ENCODE assay signal across 17 cellular contexts in the genomic region with DNA sequence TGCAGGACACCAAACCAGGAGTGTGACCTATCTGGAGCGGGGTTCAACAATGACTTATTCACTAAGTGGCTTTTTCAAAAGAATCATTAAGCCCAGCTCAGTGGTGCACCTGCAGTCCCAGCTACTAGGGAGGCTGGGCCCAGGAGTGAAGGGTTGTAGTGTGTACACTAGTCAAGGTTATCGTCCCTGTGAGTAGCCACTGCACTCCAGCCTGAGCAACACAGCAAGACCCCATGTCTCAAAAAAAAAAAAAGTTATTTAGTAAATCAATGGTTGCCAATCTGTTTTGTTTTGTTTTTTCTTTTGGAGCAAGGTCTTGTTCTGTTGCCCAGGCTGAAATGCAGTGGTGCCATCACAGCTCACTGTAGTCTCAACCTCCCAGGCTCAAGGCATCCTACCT. TPM values are rescaled to one million over a fixed set of nuclear protein-coding genes. Genes with fewer than 3 reads are reported as not detected.
DNase-seq lines count a peak whose midpoint lies in the region; ATAC-seq and TF ChIP-seq lines count a peak whose summit lies in the region.
"Had no signal": no experiment of that assay in that cellular context is flagged by ENCODE, and none has a peak within 500 bp of the region (broad histone marks: within the 10 kb centered on the region; RNA-seq: fewer than 3 reads in every experiment).

No MANE protein-coding gene starts in this region.

- no peaks in the 10 kb centered on the region for H3K27me3 Mint-ChIP-seq in activated T-helper 2 cell treated with anti-CD3 and anti-CD28 coated beads, Interferon-gamma antibody, Interleukin-2, Interleukin-4, amounts not matched to agents 10 μg/mL and 5 μg/mL and 100 μg/mL, durations not matched to agents 14 hours and 24 hours and 36 hours (ENCODE audit: low read depth)
- no peaks in the 10 kb centered on the region for H3K27me3 Mint-ChIP-seq in memory B cell

- ATAC-seq in heart right ventricle = no peak
- ATAC-seq in memory B cell (ENCODE audit: low read depth) = no peak
- ATAC-seq: GM23338, left ventricle myocardium superior had no signal

- H3K36me3 ChIP-seq in left ventricle myocardium inferior (peaks cover 20% of the 10 kb centered on the region), heart right ventricle (peaks cover 0 to 59% (median 6%) of the 10 kb centered on the region in 9 donors)

- DNase-seq in left ventricle myocardium inferior = no peak
- DNase-seq in heart right ventricle = no peak
- DNase-seq in activated T-helper 2 cell treated with anti-CD3 and anti-CD28 coated beads, Interferon-gamma antibody, Interleukin-2, Interleukin-4, amounts not matched to agents 10 μg/mL and 5 μg/mL and 100 μg/mL, durations not matched to agents 14 hours and 24 hours and 36 hours (ENCODE audit: low spot score) = no peak
- DNase-seq in memory B cell (ENCODE audit: low spot score in 2 of 2) = no peak
- DNase-seq in NCI-H1417 treated with DMSO at 0.1 percent for 48 hours (lab: John Stamatoyannopoulos, UW) = no peak
- DNase-seq in NCI-H510A (lab: John Stamatoyannopoulos, UW) = no peak
- DNase-seq in NCI-H1048 (lab: John Stamatoyannopoulos, UW) = no peak
- no peak for DNase-seq in GM19240 (ENCODE audit: insufficient read length, low spot score)
- DNase-seq: brain microvascular endothelial cell; DMS153; effector CD8-positive, alpha-beta T cell; left ventricle myocardium superior; MM.1S had no signal

- intact Hi-C loops in left ventricle myocardium inferior (cut with micrococcal nuclease) (no loop called here), heart right ventricle (cut with DNase I) (no loop called here)
- intact Hi-C loops in activated T-helper 2 cell treated with anti-CD3 and anti-CD28 coated beads, Interferon-gamma antibody, Interleukin-2, Interleukin-4, amounts not matched to agents 10 μg/mL and 5 μg/mL and 100 μg/mL, durations not matched to agents 14 hours and 24 hours and 36 hours (cut with micrococcal nuclease) = no loop called here

- H3K27me3 ChIP-seq in left ventricle myocardium inferior (ENCODE audit: low read depth) (no peaks in the 10 kb centered on the region), heart right ventricle (no peaks in the 10 kb centered on the region)
- H3K27me3 ChIP-seq: brain microvascular endothelial cell, tibial nerve had no signal

- H3K9me3 ChIP-seq in left ventricle myocardium inferior (replicated peaks) = no peaks in the 10 kb centered on the region
- no peaks in the 10 kb centered on the region for H3K9me3 ChIP-seq in heart right ventricle
- H3K9me3 ChIP-seq: tibial nerve had no signal

- H3K36me3 Mint-ChIP-seq in activated T-helper 2 cell treated with anti-CD3 and anti-CD28 coated beads, Interferon-gamma antibody, Interleukin-2, Interleukin-4, amounts not matched to agents 10 μg/mL and 5 μg/mL and 100 μg/mL, durations not matched to agents 14 hours and 24 hours and 36 hours (ENCODE audit: low read depth) = peaks cover 79% of the 10 kb centered on the region
- H3K36me3 Mint-ChIP-seq in memory B cell = peaks cover 16% of the 10 kb centered on the region

- H3K27ac Mint-ChIP-seq in activated T-helper 2 cell treated with anti-CD3 and anti-CD28 coated beads, Interferon-gamma antibody, Interleukin-2, Interleukin-4, amounts not matched to agents 10 μg/mL and 5 μg/mL and 100 μg/mL, durations not matched to agents 14 hours and 24 hours and 36 hours = peak overlapping the region; percentile 29
- H3K27ac Mint-ChIP-seq in memory B cell = peak overlapping the region; percentile 87
- H3K27ac Mint-ChIP-seq: GM23338, nephron had no signal

- H3K4me1 ChIP-seq in left ventricle myocardium inferior (peaks cover 74% of the 10 kb centered on the region), heart right ventricle (peaks cover 32 to 90% (median 67%) of the 10 kb centered on the region in 9 donors)

- H3K9me3 Mint-ChIP-seq in activated T-helper 2 cell treated with anti-CD3 and anti-CD28 coated beads, Interferon-gamma antibody, Interleukin-2, Interleukin-4, amounts not matched to agents 10 μg/mL and 5 μg/mL and 100 μg/mL, durations not matched to agents 14 hours and 24 hours and 36 hours = no peaks in the 10 kb centered on the region
- no peaks in the 10 kb centered on the region for H3K9me3 Mint-ChIP-seq in memory B cell
- H3K9me3 Mint-ChIP-seq: GM23338, nephron had no signal

- peaks cover 72% of the 10 kb centered on the region for H3K4me1 Mint-ChIP-seq in activated T-helper 2 cell treated with anti-CD3 and anti-CD28 coated beads, Interferon-gamma antibody, Interleukin-2, Interleukin-4, amounts not matched to agents 10 μg/mL and 5 μg/mL and 100 μg/mL, durations not matched to agents 14 hours and 24 hours and 36 hours (ENCODE audit: low read depth)
- peaks cover 63% of the 10 kb centered on the region for H3K4me1 Mint-ChIP-seq in memory B cell

- H3K27ac ChIP-seq in left ventricle myocardium inferior (replicated peaks) (peak overlapping the region; percentile 65), heart right ventricle (peak overlapping the region in 4 of 10 donors; percentile 29 to 100 (median 58))
- H3K27ac ChIP-seq: brain microvascular endothelial cell, RWPE1 had no signal

- H3K4me3 ChIP-seq in left ventricle myocardium inferior (no peak overlapping the region), heart right ventricle (peak overlapping the region in 1 of 10 donors; percentile 6)
- H3K4me3 ChIP-seq: GM23338, tibial nerve had no signal

- TF ChIP-seq CTCF in left ventricle myocardium inferior (IDR thresholded peaks at IDR 0.05; ENCODE audit: borderline replicate concordance) = no peak
- TF ChIP-seq CTCF in heart right ventricle (IDR thresholded peaks at IDR 0.05) = no peak

- no peak overlapping the region for H3K4me3 Mint-ChIP-seq in activated T-helper 2 cell treated with anti-CD3 and anti-CD28 coated beads, Interferon-gamma antibody, Interleukin-2, Interleukin-4, amounts not matched to agents 10 μg/mL and 5 μg/mL and 100 μg/mL, durations not matched to agents 14 hours and 24 hours and 36 hours (ENCODE audit: low read depth)
- peak overlapping the region; percentile 24 for H3K4me3 Mint-ChIP-seq in memory B cell
- H3K4me3 Mint-ChIP-seq: GM23338, nephron had no signal

- 94 to 98% methylated on average over 2 of the region's 2 CpGs for WGBS in heart right ventricle, 2 donors

RNA-seq across cellular contexts. Expression of a gene that starts 7.9 kb away (rescaled TPM):
- 23.1 TPM for total RNA-seq in left ventricle myocardium inferior
- total RNA-seq in heart right ventricle = 10 to 100 TPM; 15.3 to 46.9 (median 20.3) TPM
- 10 to 100 TPM; 19.3 to 55.7 TPM for polyA plus RNA-seq in heart right ventricle
- 174 and 177 TPM in 2 replicates for total RNA-seq in activated T-helper 2 cell treated with anti-CD3 and anti-CD28 coated beads, Interferon-gamma antibody, Interleukin-2, Interleukin-4, amounts not matched to agents 10 μg/mL and 5 μg/mL and 100 μg/mL, durations not matched to agents 14 hours and 24 hours and 36 hours

RNA-seq across cellular contexts. Expression of a gene that starts 22.6 kb away (rescaled TPM):
- total RNA-seq in left ventricle myocardium inferior (32.0 TPM), heart right ventricle (10 to 100 TPM; 25.8 to 55.7 (median 39.9) TPM)
- polyA plus RNA-seq in heart right ventricle = 10 to 100 TPM; 11.9 to 37.6 TPM
- 77.6 and 78.0 TPM in 2 replicates for total RNA-seq in activated T-helper 2 cell treated with anti-CD3 and anti-CD28 coated beads, Interferon-gamma antibody, Interleukin-2, Interleukin-4, amounts not matched to agents 10 μg/mL and 5 μg/mL and 100 μg/mL, durations not matched to agents 14 hours and 24 hours and 36 hours

RNA-seq across cellular contexts. Expression of a gene that starts 24.5 kb away (rescaled TPM):
- total RNA-seq in left ventricle myocardium inferior (27.8 TPM), heart right ventricle (10 to 100 TPM; 17.2 to 29.8 (median 20.9) TPM)
- 10 to 100 TPM; 12.7 to 25.9 TPM for polyA plus RNA-seq in heart right ventricle
- total RNA-seq in activated T-helper 2 cell treated with anti-CD3 and anti-CD28 coated beads, Interferon-gamma antibody, Interleukin-2, Interleukin-4, amounts not matched to agents 10 μg/mL and 5 μg/mL and 100 μg/mL, durations not matched to agents 14 hours and 24 hours and 36 hours = 23.8 and 30.3 TPM in 2 replicates

RNA-seq across cellular contexts. Expression of a gene that starts 35.5 kb away (rescaled TPM):
- total RNA-seq in left ventricle myocardium inferior (37.3 TPM), heart right ventricle (10 to 100 TPM; 34.8 to 65.5 (median 48.1) TPM)
- 10 to 100 TPM; 11.1 to 21.5 TPM for polyA plus RNA-seq in heart right ventricle
- total RNA-seq in activated T-helper 2 cell treated with anti-CD3 and anti-CD28 coated beads, Interferon-gamma antibody, Interleukin-2, Interleukin-4, amounts not matched to agents 10 μg/mL and 5 μg/mL and 100 μg/mL, durations not matched to agents 14 hours and 24 hours and 36 hours = 123 and 131 TPM in 2 replicates
